Comparison of ENCODE assay signal across 19 cellular contexts in genomic region chr2:74895031-74895425, GRCh38.
"Had no signal": no experiment of that assay in that cellular context is flagged by ENCODE, and none has a peak within 500 bp of the region (broad histone marks: within the 10 kb centered on the region; RNA-seq: fewer than 3 reads in every experiment).

No MANE protein-coding gene starts in this region.

- H3K4me3 Mint-ChIP-seq: activated CD4-positive, alpha-beta T cell treated with anti-CD3 and anti-CD28 coated beads for 36 hours; activated CD8-positive, alpha-beta T cell treated with anti-CD3 and anti-CD28 coated beads for 36 hours; activated T-cell treated with anti-CD3 and anti-CD28 coated beads, Interleukin-2, amount 50 U/mL, for 72 hours; brain; immature natural killer cell; nephron; T-cell had no signal

- H3K27me3 Mint-ChIP-seq: activated CD4-positive, alpha-beta T cell treated with anti-CD3 and anti-CD28 coated beads for 36 hours; activated CD8-positive, alpha-beta T cell treated with anti-CD3 and anti-CD28 coated beads for 36 hours; T-cell had no signal

- H3K9me3 ChIP-seq: psoas muscle, sigmoid colon, uterus had no signal

- H3K27ac Mint-ChIP-seq: activated CD4-positive, alpha-beta T cell treated with anti-CD3 and anti-CD28 coated beads for 36 hours; activated CD8-positive, alpha-beta T cell treated with anti-CD3 and anti-CD28 coated beads for 36 hours; activated naive CD4-positive, alpha-beta T cell treated with anti-CD3 and anti-CD28 coated beads, Interleukin-2, amount 50 U/mL, for 72 hours; activated T-cell treated with anti-CD3 and anti-CD28 coated beads, Interleukin-2, amount 50 U/mL, for 72 hours; immature natural killer cell; nephron; T-cell had no signal

- H3K27ac ChIP-seq: foreskin keratinocyte, psoas muscle, sigmoid colon, uterus, VCaP had no signal

- H3K4me1 Mint-ChIP-seq: activated CD4-positive, alpha-beta T cell treated with anti-CD3 and anti-CD28 coated beads for 36 hours; brain; immature natural killer cell; nephron; T-cell had no signal

- ATAC-seq: activated CD4-positive, alpha-beta T cell treated with anti-CD3 and anti-CD28 coated beads for 36 hours; activated T-cell treated with anti-CD3 and anti-CD28 coated beads, Interleukin-2, amount 50 U/mL, for 72 hours; T-cell had no signal

- H3K4me3 ChIP-seq: psoas muscle, sigmoid colon, uterus had no signal

- H3K4me1 ChIP-seq: psoas muscle, sigmoid colon, uterus had no signal

- H3K36me3 Mint-ChIP-seq: immature natural killer cell had no signal

- H3K36me3 ChIP-seq: sigmoid colon, uterus had no signal

- DNase-seq: activated CD4-positive, alpha-beta T cell treated with anti-CD3 and anti-CD28 coated beads for 36 hours; activated CD8-positive, alpha-beta T cell treated with anti-CD3 and anti-CD28 coated beads for 36 hours; activated gamma-delta T cell; activated T-cell treated with anti-CD3 and anti-CD28 coated beads, Interleukin-2, amount 50 U/mL, for 72 hours; amygdala; effector CD8-positive, alpha-beta T cell; foreskin keratinocyte; glutamatergic neuron; immature natural killer cell; psoas muscle; sigmoid colon; stimulated activated CD4-positive, alpha-beta T cell treated with anti-CD3 and anti-CD28 coated beads, Interleukin-12 subunit alpha, Interleukin-12 subunit beta, amount 100 ng/mL, for 4 hours; stimulated activated CD4-positive, alpha-beta T cell treated with anti-CD3 and anti-CD28 coated beads, Interleukin-2, amount 100 ng/mL, for 24 hours; T-cell; uterus had no signal

- H3K9me3 Mint-ChIP-seq: activated naive CD4-positive, alpha-beta T cell treated with anti-CD3 and anti-CD28 coated beads, Interleukin-2, amount 50 U/mL, for 72 hours; brain; immature natural killer cell; nephron had no signal

- H3K27me3 ChIP-seq: foreskin keratinocyte, sigmoid colon, uterus had no signal
